ENCODE assay signal across 1 cellular context in genomic region chr1:87335175-87335992, GRCh38.
TF ChIP-seq lines count a peak whose summit lies in the region.

No MANE protein-coding gene starts in this region.

TF ChIP-seq in HepG2, 621 proteins besides CTCF, POLR2A, EP300 and RAD21 (continued from another document and continues in another):
- TF ChIP-seq PAXIP1 (CRISPR knock-in tag; conservative IDR thresholded peaks at IDR 0.05) (no peak), RBFOX2 (IDR thresholded peaks at IDR 0.05; ENCODE audit: low read depth, low read length) (peak; percentile 52; the same call in 1 of the 2 replicates), ZFP1 (CRISPR knock-in tag; IDR thresholded peaks at IDR 0.05) (no peak), ARID4A (CRISPR knock-in tag; IDR thresholded peaks at IDR 0.05; ENCODE audit: borderline replicate concordance) (peak; percentile 46; the same call in 1 of the 2 replicates), REPIN1 (CRISPR knock-in tag; IDR thresholded peaks at IDR 0.05; ENCODE audit: borderline replicate concordance, low read depth) (no peak), FOXA1 (IDR thresholded peaks at IDR 0.05) (no peak), FOXA1 (CRISPR knock-in tag; IDR thresholded peaks at IDR 0.05) (no peak), ZBTB10 (CRISPR knock-in tag; IDR thresholded peaks at IDR 0.05; ENCODE audit: borderline replicate concordance) (no peak), GTF2F1 (IDR thresholded peaks at IDR 0.05; ENCODE audit: low read length) (no peak), ETV5 (CRISPR knock-in tag; IDR thresholded peaks at IDR 0.05; ENCODE audit: borderline replicate concordance) (peak; percentile 45; the same call in 1 of the 2 replicates), ZNF225 (CRISPR knock-in tag; IDR thresholded peaks at IDR 0.05) (no peak), KDM2A (CRISPR knock-in tag; IDR thresholded peaks at IDR 0.05; ENCODE audit: borderline replicate concordance, low read depth) (no peak), ZBTB14 (CRISPR knock-in tag; IDR thresholded peaks at IDR 0.05) (no peak), ZNF451 (CRISPR knock-in tag; IDR thresholded peaks at IDR 0.05) (no peak), ZNF841 (CRISPR knock-in tag; IDR thresholded peaks at IDR 0.05; ENCODE audit: borderline replicate concordance) (no peak), ZNF180 (CRISPR knock-in tag; IDR thresholded peaks at IDR 0.05; ENCODE audit: borderline replicate concordance, low read depth) (no peak), IRX3 (CRISPR knock-in tag; IDR thresholded peaks at IDR 0.05; ENCODE audit: borderline replicate concordance, low read depth) (no peak)
- TF ChIP-seq, protein P1, sequence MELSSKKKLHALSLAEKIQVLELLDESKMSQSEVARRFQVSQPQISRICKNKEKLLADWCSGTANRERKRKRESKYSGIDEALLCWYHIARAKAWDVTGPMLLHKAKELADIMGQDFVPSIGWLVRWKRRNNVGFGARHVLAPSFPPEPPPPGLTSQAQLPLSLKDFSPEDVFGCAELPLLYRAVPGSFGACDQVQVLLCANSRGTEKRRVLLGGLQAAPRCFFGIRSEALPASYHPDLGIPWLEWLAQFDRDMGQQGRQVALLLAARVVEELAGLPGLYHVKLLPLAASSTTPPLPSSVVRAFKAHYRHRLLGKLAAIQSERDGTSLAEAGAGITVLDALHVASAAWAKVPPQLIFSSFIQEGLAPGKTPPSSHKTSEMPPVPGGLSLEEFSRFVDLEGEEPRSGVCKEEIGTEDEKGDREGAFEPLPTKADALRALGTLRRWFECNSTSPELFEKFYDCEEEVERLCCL (CRISPR knock-in tag; IDR thresholded peaks at IDR 0.05; ENCODE audit: borderline replicate concordance): no peak
- TF ChIP-seq, protein P2, sequence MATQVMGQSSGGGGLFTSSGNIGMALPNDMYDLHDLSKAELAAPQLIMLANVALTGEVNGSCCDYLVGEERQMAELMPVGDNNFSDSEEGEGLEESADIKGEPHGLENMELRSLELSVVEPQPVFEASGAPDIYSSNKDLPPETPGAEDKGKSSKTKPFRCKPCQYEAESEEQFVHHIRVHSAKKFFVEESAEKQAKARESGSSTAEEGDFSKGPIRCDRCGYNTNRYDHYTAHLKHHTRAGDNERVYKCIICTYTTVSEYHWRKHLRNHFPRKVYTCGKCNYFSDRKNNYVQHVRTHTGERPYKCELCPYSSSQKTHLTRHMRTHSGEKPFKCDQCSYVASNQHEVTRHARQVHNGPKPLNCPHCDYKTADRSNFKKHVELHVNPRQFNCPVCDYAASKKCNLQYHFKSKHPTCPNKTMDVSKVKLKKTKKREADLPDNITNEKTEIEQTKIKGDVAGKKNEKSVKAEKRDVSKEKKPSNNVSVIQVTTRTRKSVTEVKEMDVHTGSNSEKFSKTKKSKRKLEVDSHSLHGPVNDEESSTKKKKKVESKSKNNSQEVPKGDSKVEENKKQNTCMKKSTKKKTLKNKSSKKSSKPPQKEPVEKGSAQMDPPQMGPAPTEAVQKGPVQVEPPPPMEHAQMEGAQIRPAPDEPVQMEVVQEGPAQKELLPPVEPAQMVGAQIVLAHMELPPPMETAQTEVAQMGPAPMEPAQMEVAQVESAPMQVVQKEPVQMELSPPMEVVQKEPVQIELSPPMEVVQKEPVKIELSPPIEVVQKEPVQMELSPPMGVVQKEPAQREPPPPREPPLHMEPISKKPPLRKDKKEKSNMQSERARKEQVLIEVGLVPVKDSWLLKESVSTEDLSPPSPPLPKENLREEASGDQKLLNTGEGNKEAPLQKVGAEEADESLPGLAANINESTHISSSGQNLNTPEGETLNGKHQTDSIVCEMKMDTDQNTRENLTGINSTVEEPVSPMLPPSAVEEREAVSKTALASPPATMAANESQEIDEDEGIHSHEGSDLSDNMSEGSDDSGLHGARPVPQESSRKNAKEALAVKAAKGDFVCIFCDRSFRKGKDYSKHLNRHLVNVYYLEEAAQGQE (IDR thresholded peaks at IDR 0.05; ENCODE audit: borderline replicate concordance in 1 of 2, low read depth in 1 of 2, low read length in 2 of 2): no peak
- TF ChIP-seq, protein P3, sequence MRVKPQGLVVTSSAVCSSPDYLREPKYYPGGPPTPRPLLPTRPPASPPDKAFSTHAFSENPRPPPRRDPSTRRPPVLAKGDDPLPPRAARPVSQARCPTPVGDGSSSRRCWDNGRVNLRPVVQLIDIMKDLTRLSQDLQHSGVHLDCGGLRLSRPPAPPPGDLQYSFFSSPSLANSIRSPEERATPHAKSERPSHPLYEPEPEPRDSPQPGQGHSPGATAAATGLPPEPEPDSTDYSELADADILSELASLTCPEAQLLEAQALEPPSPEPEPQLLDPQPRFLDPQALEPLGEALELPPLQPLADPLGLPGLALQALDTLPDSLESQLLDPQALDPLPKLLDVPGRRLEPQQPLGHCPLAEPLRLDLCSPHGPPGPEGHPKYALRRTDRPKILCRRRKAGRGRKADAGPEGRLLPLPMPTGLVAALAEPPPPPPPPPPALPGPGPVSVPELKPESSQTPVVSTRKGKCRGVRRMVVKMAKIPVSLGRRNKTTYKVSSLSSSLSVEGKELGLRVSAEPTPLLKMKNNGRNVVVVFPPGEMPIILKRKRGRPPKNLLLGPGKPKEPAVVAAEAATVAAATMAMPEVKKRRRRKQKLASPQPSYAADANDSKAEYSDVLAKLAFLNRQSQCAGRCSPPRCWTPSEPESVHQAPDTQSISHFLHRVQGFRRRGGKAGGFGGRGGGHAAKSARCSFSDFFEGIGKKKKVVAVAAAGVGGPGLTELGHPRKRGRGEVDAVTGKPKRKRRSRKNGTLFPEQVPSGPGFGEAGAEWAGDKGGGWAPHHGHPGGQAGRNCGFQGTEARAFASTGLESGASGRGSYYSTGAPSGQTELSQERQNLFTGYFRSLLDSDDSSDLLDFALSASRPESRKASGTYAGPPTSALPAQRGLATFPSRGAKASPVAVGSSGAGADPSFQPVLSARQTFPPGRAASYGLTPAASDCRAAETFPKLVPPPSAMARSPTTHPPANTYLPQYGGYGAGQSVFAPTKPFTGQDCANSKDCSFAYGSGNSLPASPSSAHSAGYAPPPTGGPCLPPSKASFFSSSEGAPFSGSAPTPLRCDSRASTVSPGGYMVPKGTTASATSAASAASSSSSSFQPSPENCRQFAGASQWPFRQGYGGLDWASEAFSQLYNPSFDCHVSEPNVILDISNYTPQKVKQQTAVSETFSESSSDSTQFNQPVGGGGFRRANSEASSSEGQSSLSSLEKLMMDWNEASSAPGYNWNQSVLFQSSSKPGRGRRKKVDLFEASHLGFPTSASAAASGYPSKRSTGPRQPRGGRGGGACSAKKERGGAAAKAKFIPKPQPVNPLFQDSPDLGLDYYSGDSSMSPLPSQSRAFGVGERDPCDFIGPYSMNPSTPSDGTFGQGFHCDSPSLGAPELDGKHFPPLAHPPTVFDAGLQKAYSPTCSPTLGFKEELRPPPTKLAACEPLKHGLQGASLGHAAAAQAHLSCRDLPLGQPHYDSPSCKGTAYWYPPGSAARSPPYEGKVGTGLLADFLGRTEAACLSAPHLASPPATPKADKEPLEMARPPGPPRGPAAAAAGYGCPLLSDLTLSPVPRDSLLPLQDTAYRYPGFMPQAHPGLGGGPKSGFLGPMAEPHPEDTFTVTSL (CRISPR knock-in tag; IDR thresholded peaks at IDR 0.05; ENCODE audit: borderline replicate concordance): no peak
- TF ChIP-seq, protein P4, sequence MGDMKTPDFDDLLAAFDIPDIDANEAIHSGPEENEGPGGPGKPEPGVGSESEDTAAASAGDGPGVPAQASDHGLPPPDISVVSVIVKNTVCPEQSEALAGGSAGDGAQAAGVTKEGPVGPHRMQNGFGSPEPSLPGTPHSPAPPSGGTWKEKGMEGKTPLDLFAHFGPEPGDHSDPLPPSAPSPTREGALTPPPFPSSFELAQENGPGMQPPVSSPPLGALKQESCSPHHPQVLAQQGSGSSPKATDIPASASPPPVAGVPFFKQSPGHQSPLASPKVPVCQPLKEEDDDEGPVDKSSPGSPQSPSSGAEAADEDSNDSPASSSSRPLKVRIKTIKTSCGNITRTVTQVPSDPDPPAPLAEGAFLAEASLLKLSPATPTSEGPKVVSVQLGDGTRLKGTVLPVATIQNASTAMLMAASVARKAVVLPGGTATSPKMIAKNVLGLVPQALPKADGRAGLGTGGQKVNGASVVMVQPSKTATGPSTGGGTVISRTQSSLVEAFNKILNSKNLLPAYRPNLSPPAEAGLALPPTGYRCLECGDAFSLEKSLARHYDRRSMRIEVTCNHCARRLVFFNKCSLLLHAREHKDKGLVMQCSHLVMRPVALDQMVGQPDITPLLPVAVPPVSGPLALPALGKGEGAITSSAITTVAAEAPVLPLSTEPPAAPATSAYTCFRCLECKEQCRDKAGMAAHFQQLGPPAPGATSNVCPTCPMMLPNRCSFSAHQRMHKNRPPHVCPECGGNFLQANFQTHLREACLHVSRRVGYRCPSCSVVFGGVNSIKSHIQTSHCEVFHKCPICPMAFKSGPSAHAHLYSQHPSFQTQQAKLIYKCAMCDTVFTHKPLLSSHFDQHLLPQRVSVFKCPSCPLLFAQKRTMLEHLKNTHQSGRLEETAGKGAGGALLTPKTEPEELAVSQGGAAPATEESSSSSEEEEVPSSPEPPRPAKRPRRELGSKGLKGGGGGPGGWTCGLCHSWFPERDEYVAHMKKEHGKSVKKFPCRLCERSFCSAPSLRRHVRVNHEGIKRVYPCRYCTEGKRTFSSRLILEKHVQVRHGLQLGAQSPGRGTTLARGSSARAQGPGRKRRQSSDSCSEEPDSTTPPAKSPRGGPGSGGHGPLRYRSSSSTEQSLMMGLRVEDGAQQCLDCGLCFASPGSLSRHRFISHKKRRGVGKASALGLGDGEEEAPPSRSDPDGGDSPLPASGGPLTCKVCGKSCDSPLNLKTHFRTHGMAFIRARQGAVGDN (CRISPR knock-in tag; IDR thresholded peaks at IDR 0.05): peak; percentile 65
